ENCODE assay signal across 2 cellular contexts in the genomic region with DNA sequence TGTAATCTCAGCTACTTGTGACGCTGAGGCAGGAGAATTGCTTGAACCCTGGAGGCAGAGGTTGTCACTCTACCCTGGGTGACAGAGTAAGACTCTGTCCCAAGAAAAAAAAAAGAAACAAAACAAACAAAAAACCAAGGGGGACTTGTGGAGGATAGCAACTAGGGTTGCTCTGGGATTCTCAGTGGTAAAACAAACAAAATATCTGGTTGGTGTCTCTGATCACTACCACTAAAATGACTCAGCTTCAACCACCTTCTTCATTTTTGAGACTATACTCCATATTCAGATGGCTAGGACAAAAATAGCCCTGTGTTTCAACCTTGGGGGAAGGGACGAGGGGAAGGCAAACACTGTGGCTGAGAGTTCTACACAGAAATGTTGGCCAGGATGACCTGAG.
TF ChIP-seq lines count a peak whose summit lies in the region.

No MANE protein-coding gene starts in this region.

TF ChIP-seq in SK-N-SH, 30 proteins besides CTCF, POLR2A, EP300 and RAD21 (continued from another document):
- TF ChIP-seq, protein P1, sequence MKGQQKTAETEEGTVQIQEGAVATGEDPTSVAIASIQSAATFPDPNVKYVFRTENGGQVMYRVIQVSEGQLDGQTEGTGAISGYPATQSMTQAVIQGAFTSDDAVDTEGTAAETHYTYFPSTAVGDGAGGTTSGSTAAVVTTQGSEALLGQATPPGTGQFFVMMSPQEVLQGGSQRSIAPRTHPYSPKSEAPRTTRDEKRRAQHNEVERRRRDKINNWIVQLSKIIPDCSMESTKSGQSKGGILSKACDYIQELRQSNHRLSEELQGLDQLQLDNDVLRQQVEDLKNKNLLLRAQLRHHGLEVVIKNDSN (IDR thresholded peaks at IDR 0.05; ENCODE audit: borderline replicate concordance, low read depth) = no peak

TF ChIP-seq in SK-N-SH treated with all-trans-retinoic acid at 6 μM for 48 hours, 23 proteins besides CTCF, POLR2A, EP300 and RAD21 (continued from another document):
- TF ChIP-seq, protein P2, sequence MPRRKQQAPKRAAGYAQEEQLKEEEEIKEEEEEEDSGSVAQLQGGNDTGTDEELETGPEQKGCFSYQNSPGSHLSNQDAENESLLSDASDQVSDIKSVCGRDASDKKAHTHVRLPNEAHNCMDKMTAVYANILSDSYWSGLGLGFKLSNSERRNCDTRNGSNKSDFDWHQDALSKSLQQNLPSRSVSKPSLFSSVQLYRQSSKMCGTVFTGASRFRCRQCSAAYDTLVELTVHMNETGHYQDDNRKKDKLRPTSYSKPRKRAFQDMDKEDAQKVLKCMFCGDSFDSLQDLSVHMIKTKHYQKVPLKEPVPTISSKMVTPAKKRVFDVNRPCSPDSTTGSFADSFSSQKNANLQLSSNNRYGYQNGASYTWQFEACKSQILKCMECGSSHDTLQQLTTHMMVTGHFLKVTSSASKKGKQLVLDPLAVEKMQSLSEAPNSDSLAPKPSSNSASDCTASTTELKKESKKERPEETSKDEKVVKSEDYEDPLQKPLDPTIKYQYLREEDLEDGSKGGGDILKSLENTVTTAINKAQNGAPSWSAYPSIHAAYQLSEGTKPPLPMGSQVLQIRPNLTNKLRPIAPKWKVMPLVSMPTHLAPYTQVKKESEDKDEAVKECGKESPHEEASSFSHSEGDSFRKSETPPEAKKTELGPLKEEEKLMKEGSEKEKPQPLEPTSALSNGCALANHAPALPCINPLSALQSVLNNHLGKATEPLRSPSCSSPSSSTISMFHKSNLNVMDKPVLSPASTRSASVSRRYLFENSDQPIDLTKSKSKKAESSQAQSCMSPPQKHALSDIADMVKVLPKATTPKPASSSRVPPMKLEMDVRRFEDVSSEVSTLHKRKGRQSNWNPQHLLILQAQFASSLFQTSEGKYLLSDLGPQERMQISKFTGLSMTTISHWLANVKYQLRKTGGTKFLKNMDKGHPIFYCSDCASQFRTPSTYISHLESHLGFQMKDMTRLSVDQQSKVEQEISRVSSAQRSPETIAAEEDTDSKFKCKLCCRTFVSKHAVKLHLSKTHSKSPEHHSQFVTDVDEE (CRISPR knock-in tag; IDR thresholded peaks at IDR 0.05) = no peak
- TF ChIP-seq ZNF8 (CRISPR knock-in tag; IDR thresholded peaks at IDR 0.05) (no peak), ZNF565 (CRISPR knock-in tag; conservative IDR thresholded peaks at IDR 0.05; ENCODE audit: low read depth) (no peak), BACH2 (CRISPR knock-in tag; IDR thresholded peaks at IDR 0.05; ENCODE audit: borderline replicate concordance) (no peak), ZFP30 (CRISPR knock-in tag; IDR thresholded peaks at IDR 0.05) (no peak), GLIS3 (CRISPR knock-in tag; IDR thresholded peaks at IDR 0.05) (no peak), CSDC2 (CRISPR knock-in tag; IDR thresholded peaks at IDR 0.05) (no peak), ZC3H10 (CRISPR knock-in tag; IDR thresholded peaks at IDR 0.05) (no peak), RARB (CRISPR knock-in tag; IDR thresholded peaks at IDR 0.05) (no peak)
- TF ChIP-seq, protein P3, sequence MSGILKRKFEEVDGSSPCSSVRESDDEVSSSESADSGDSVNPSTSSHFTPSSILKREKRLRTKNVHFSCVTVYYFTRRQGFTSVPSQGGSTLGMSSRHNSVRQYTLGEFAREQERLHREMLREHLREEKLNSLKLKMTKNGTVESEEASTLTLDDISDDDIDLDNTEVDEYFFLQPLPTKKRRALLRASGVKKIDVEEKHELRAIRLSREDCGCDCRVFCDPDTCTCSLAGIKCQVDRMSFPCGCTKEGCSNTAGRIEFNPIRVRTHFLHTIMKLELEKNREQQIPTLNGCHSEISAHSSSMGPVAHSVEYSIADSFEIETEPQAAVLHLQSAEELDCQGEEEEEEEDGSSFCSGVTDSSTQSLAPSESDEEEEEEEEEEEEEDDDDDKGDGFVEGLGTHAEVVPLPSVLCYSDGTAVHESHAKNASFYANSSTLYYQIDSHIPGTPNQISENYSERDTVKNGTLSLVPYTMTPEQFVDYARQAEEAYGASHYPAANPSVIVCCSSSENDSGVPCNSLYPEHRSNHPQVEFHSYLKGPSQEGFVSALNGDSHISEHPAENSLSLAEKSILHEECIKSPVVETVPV (CRISPR knock-in tag; IDR thresholded peaks at IDR 0.05) = no peak
